8 cellular contexts compared by ENCODE assay signal in genomic region chr17:78774956-78775571, GRCh38. TPM values are rescaled to one million over a fixed set of nuclear protein-coding genes. Genes with fewer than 3 reads are reported as not detected.
DNase-seq lines count a peak whose midpoint lies in the region; ATAC-seq, FAIRE-seq and TF ChIP-seq lines count a peak whose summit lies in the region.

No MANE protein-coding gene starts in this region.

- no peak overlapping the region for H3K27ac ChIP-seq in A549

- H3K4me3 Mint-ChIP-seq in endothelial cell (ENCODE audit: unreplicated experiment) = no peak overlapping the region

- H3K4me3 ChIP-seq in A549 = no peak overlapping the region

- H3K27ac Mint-ChIP-seq in endothelial cell (ENCODE audit: unreplicated experiment) = peak overlapping the region; percentile 3

- peaks cover 39% of the 10 kb centered on the region for H3K4me1 Mint-ChIP-seq in endothelial cell (ENCODE audit: unreplicated experiment)

- H3K27me3 Mint-ChIP-seq in endothelial cell (ENCODE audit: unreplicated experiment) = peaks cover 3% of the 10 kb centered on the region

- H3K4me1 ChIP-seq in A549 = peaks cover 18% of the 10 kb centered on the region; the same call in 2 of the 3 replicates

- H3K9me3 Mint-ChIP-seq in endothelial cell (ENCODE audit: unreplicated experiment) = no peaks in the 10 kb centered on the region

- no peak for FAIRE-seq in A549 (lab: Jason Lieb, UNC)

- 0 out of 3 replicates have a peak overlapping the region, but pooled peaks have one; percentile 11 for H3K4me2 ChIP-seq in A549

- H3K9me3 ChIP-seq in A549 = no peaks in the 10 kb centered on the region

- no peak for TF ChIP-seq POLR2A in A549 (IDR thresholded peaks at IDR 0.05; ENCODE audit: low read length)

- 79% methylated on average over 12 of the region's 12 CpGs for WGBS in A549 (ENCODE audit: missing lambda C conversion rate)

- POLR2A ChIA-PET in A549 (lab: Yijun Ruan, JAX) = no interaction called here

- TF ChIP-seq CTCF in A549 (IDR thresholded peaks at IDR 0.05) (no peak), endothelial cell (IDR thresholded peaks at IDR 0.05; ENCODE audit: unreplicated experiment) (no peak)

- ATAC-seq in A549 (peak; percentile 48 to 61; a peak in 4 of 6 replicates), GM21825 (IDR thresholded peaks at IDR 0.05; ENCODE audit: unreplicated experiment) (peak; percentile 44), GM21526 (IDR thresholded peaks at IDR 0.05; ENCODE audit: low FRiP score, unreplicated experiment) (no peak)
- ATAC-seq in activated CD4-positive, CD25-positive, alpha-beta regulatory T cell treated with anti-CD3 and anti-CD28 coated beads, Interleukin-2, amount 50 U/mL, for 24 hours = peak; percentile 61 to 62

- DNase-seq in A549 (ENCODE audit: low read depth in 1 of 2, low spot score in 1 of 2) = no peak
- no peak for DNase-seq in endothelial cell (ENCODE audit: low spot score)
- peak; percentile 83 for DNase-seq in stimulated activated CD4-positive, alpha-beta T cell treated with anti-CD3 and anti-CD28 coated beads, Interleukin-1b, Interleukin-23, amount 100 ng/mL, for 48 hours
- DNase-seq in islet precursor cell = no peak
- DNase-seq in HPDE6-E6E7 (ENCODE audit: extremely low spot score) = no peak

- CTCF ChIA-PET in A549 (lab: Yijun Ruan, JAX) = interaction anchor here (1.0 to 1.9 kb wide), 5 partner anchors 12 to 66 kb away, joined by 3 to 7 read pairs (median 3); no protein-coding TSS in a partner anchor

- no peak for TF ChIP-seq EP300 in A549 (IDR thresholded peaks at IDR 0.05)

- no peak for TF ChIP-seq RAD21 in A549 (conservative IDR thresholded peaks at IDR 0.05 in 1 of 2, IDR thresholded peaks at IDR 0.05 in 1 of 2)

- H3K36me3 Mint-ChIP-seq in endothelial cell (ENCODE audit: low read depth, unreplicated experiment) = no peaks in the 10 kb centered on the region

TF ChIP-seq in A549, 52 proteins besides CTCF, POLR2A, EP300 and RAD21:
- TF ChIP-seq PHF8 (IDR thresholded peaks at IDR 0.05; ENCODE audit: borderline replicate concordance, low read depth) (no peak), CHD4 (IDR thresholded peaks at IDR 0.05; ENCODE audit: borderline replicate concordance) (no peak), FOSB (CRISPR knock-in tag; IDR thresholded peaks at IDR 0.05) (no peak), SMC3 (IDR thresholded peaks at IDR 0.05) (no peak), HOXB13 (CRISPR knock-in tag; IDR thresholded peaks at IDR 0.05; ENCODE audit: low read depth) (no peak), EHMT2 (IDR thresholded peaks at IDR 0.05; ENCODE audit: low read depth) (no peak), EHF (CRISPR knock-in tag; IDR thresholded peaks at IDR 0.05) (no peak), BHLHE40 (IDR thresholded peaks at IDR 0.05; ENCODE audit: low read depth, low read length) (no peak), ZNF302 (CRISPR knock-in tag; IDR thresholded peaks at IDR 0.05) (no peak), FOXS1 (CRISPR knock-in tag; IDR thresholded peaks at IDR 0.05) (no peak), FOSL2 (IDR thresholded peaks at IDR 0.05) (no peak), FOSL2 (CRISPR knock-in tag; IDR thresholded peaks at IDR 0.05) (no peak), RARB (CRISPR knock-in tag; IDR thresholded peaks at IDR 0.05) (no peak), NR3C1 (IDR thresholded peaks at IDR 0.05) (no peak), ATOH8 (CRISPR knock-in tag; IDR thresholded peaks at IDR 0.05; ENCODE audit: low read depth) (no peak), RFX5 (IDR thresholded peaks at IDR 0.05) (no peak), HOXA7 (CRISPR knock-in tag; IDR thresholded peaks at IDR 0.05) (no peak), MYC (IDR thresholded peaks at IDR 0.05; ENCODE audit: borderline replicate concordance, low read length) (no peak)
- TF ChIP-seq, protein P1, sequence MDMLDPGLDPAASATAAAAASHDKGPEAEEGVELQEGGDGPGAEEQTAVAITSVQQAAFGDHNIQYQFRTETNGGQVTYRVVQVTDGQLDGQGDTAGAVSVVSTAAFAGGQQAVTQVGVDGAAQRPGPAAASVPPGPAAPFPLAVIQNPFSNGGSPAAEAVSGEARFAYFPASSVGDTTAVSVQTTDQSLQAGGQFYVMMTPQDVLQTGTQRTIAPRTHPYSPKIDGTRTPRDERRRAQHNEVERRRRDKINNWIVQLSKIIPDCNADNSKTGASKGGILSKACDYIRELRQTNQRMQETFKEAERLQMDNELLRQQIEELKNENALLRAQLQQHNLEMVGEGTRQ (IDR thresholded peaks at IDR 0.05) = no peak
- TF ChIP-seq, protein P2, sequence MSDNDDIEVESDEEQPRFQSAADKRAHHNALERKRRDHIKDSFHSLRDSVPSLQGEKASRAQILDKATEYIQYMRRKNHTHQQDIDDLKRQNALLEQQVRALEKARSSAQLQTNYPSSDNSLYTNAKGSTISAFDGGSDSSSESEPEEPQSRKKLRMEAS (IDR thresholded peaks at IDR 0.05) = no peak
TF ChIP-seq in A549: peak in this region for 0.

RNA-seq across cellular contexts. Expression of gene CYTH1, which starts 7.0 kb away (rescaled TPM):
- polyA plus RNA-seq in A549 (2011; rRNA removed) = 36.0 and 38.5 TPM in 2 replicates
- 27.3 and 34.2 TPM in 2 replicates for polyA plus RNA-seq in A549 (2012; cell fraction: cytosol; rRNA removed)
- polyA plus RNA-seq in A549 (2012; cell fraction: nucleus; rRNA removed) = 72.4 and 88.1 TPM in 2 replicates
- polyA plus RNA-seq in A549 (2017; fragmentation: RNase III; extraction: RNeasy Plus Mini Kit Qiagen cat#74134 plus additional on column Dnase treatment) = 45.9 to 54.3 TPM (median 46.2 TPM) in 3 replicates
- 32.0 and 37.1 TPM in 2 replicates for polyA minus RNA-seq in A549 (2011; rRNA and poly(A)+ RNA removed)
- 73.3 TPM for total RNA-seq in endothelial cell (ENCODE audit: unreplicated experiment)
